ENCODE assay signal across 1 cellular context in genomic region chr2:34734662-34735061, GRCh38.
TF ChIP-seq lines count a peak whose summit lies in the region.

No MANE protein-coding gene starts in this region.

TF ChIP-seq in GM12878, 131 proteins besides CTCF, POLR2A, EP300 and RAD21:
- TF ChIP-seq GABPA (IDR thresholded peaks at IDR 0.05; ENCODE audit: low read depth) (no peak), ZNF24 (IDR thresholded peaks at IDR 0.05) (0 out of 2 replicates have a peak, but pooled peaks have one; percentile 11)
